ENCODE assay signal across 39 cellular contexts in genomic region chr3:172326993-172327392, GRCh38.
"Had no signal": no experiment of that assay in that cellular context is flagged by ENCODE, and none has a peak within 500 bp of the region (broad histone marks: within the 10 kb centered on the region; RNA-seq: fewer than 3 reads in every experiment).

No MANE protein-coding gene starts in this region.

- FAIRE-seq: bronchial epithelial cell, TTC549 had no signal

- H3K27ac ChIP-seq: VCaP had no signal

- H3K4me3 ChIP-seq: ascending aorta, cardiac muscle cell had no signal

- H3K27me3 Mint-ChIP-seq: activated B cell treated with CpG ODN at 0.5 μM for 24 hours; activated CD4-positive, alpha-beta memory T cell treated with anti-CD3 and anti-CD28 coated beads for 36 hours; activated CD4-positive, alpha-beta T cell treated with anti-CD3 and anti-CD28 coated beads, Interleukin-2, amount 10 ng/mL, durations not matched to agents 24 days and 14 days; activated CD8-positive, alpha-beta T cell treated with anti-CD3 and anti-CD28 coated beads for 36 hours; activated naive CD4-positive, alpha-beta T cell treated with anti-CD3 and anti-CD28 coated beads, Interleukin-2, amount 50 U/mL, for 24 hours; activated naive CD8-positive, alpha-beta T cell; activated naive CD8-positive, alpha-beta T cell treated with anti-CD3 and anti-CD28 coated beads, Interleukin-2, amount 10 ng/mL, durations not matched to agents 7 days and 5 days; activated naive CD8-positive, alpha-beta T cell treated with anti-CD3 and anti-CD28 coated beads, Interleukin-2, amount 50 U/mL, for 24 hours; activated T-helper 17 cell treated with anti-CD3 and anti-CD28 coated beads, Interleukin-2, amount 50 U/mL, for 72 hours; central memory CD8-positive, alpha-beta T cell had no signal

- DNase-seq: activated B cell treated with CpG ODN at 0.5 μM for 24 hours; activated CD4-positive, alpha-beta memory T cell treated with anti-CD3 and anti-CD28 coated beads for 36 hours; activated CD4-positive, alpha-beta T cell treated with anti-CD3 and anti-CD28 coated beads for 4 hours; activated CD4-positive, alpha-beta T cell treated with anti-CD3 and anti-CD28 coated beads, Interleukin-2, amount 10 ng/mL, durations not matched to agents 24 days and 14 days; activated CD4-positive, alpha-beta T cell treated with anti-CD3 and anti-CD28 coated beads, Interleukin-2, amount 50 U/mL, for 1 hour; activated CD4-positive, alpha-beta T cell treated with anti-CD3 and anti-CD28 coated beads, Interleukin-2, amount 50 U/mL, for 4 hours; activated CD4-positive, CD25-positive, alpha-beta regulatory T cell treated with anti-CD3 and anti-CD28 coated beads, Interleukin-2, amount 50 U/mL, for 72 hours; activated CD8-positive, alpha-beta memory T cell treated with anti-CD3 and anti-CD28 coated beads, Interleukin-2, amount 50 U/mL, for 4 hours; activated CD8-positive, alpha-beta T cell treated with anti-CD3 and anti-CD28 coated beads for 36 hours; activated effector memory CD4-positive, alpha-beta T cell treated with anti-CD3 and anti-CD28 coated beads, Interleukin-2, amount 50 U/mL, for 16 hours; activated gamma-delta T cell treated with Interleukin-2 at 50 U/mL for 16 hours; activated naive CD4-positive, alpha-beta T cell; activated naive CD4-positive, alpha-beta T cell treated with anti-CD3 and anti-CD28 coated beads for 36 hours; activated naive CD8-positive, alpha-beta T cell treated with anti-CD3 and anti-CD28 coated beads, Interleukin-2, amount 10 ng/mL, durations not matched to agents 7 days and 5 days; activated naive CD8-positive, alpha-beta T cell treated with anti-CD3 and anti-CD28 coated beads, Interleukin-2, amount 50 U/mL, for 24 hours; activated T-cell treated with anti-CD3 and anti-CD28 coated beads for 4 hours; activated T-cell treated with anti-CD3 and anti-CD28 coated beads, Interleukin-2, amount 50 U/mL, for 1 hour; activated T-cell treated with anti-CD3 and anti-CD28 coated beads, Interleukin-2, amount 50 U/mL, for 4 hours; activated T-cell treated with anti-CD3 and anti-CD28 coated beads, Interleukin-2, amount 50 U/mL, for 72 hours; amygdala; anterior cingulate cortex; caudate nucleus; cerebellar nuclear complex; T-helper 1 cell; T-helper 2 cell; T-helper 9 cell had no signal

- H3K4me3 Mint-ChIP-seq: activated B cell treated with CpG ODN at 0.5 μM for 24 hours; activated CD4-positive, alpha-beta memory T cell treated with anti-CD3 and anti-CD28 coated beads for 36 hours; activated CD4-positive, alpha-beta T cell treated with anti-CD3 and anti-CD28 coated beads, Interleukin-2, amount 10 ng/mL, durations not matched to agents 24 days and 14 days; activated CD8-positive, alpha-beta T cell treated with anti-CD3 and anti-CD28 coated beads for 36 hours; activated naive CD4-positive, alpha-beta T cell treated with anti-CD3 and anti-CD28 coated beads for 36 hours; activated naive CD4-positive, alpha-beta T cell treated with anti-CD3 and anti-CD28 coated beads, Interleukin-2, amount 50 U/mL, for 24 hours; activated naive CD8-positive, alpha-beta T cell; activated naive CD8-positive, alpha-beta T cell treated with anti-CD3 and anti-CD28 coated beads, Interleukin-2, amount 10 ng/mL, durations not matched to agents 7 days and 5 days; activated naive CD8-positive, alpha-beta T cell treated with anti-CD3 and anti-CD28 coated beads, Interleukin-2, amount 50 U/mL, for 24 hours; activated T-cell treated with anti-CD3 and anti-CD28 coated beads, Interleukin-2, amount 50 U/mL, for 4 hours; activated T-cell treated with anti-CD3 and anti-CD28 coated beads, Interleukin-2, amount 50 U/mL, for 72 hours; activated T-helper 1 cell treated with anti-CD3 and anti-CD28 coated beads, Interleukin-12 subunit alpha, Interleukin-12 subunit beta, Interleukin-2, Interleukin-4 antibody, amounts not matched to agents 30 ng/mL and 10 ng/mL and 1 ng/mL, durations not matched to agents 14 hours and 24 hours and 36 hours; activated T-helper 17 cell treated with anti-CD3 and anti-CD28 coated beads, Interleukin-2, amount 50 U/mL, for 72 hours; brain; central memory CD8-positive, alpha-beta T cell; T-helper 1 cell treated with Interleukin-12 subunit alpha and Interleukin-12 subunit beta and Interleukin-4 antibody, amounts not matched to agents 30 μg/mL and 1 μg/mL, for 36 hours; T-helper 2 cell treated with Interferon-gamma antibody and Interleukin-4, amounts not matched to agents 5 μg/mL and 100 μg/mL, for 36 hours had no signal

- ATAC-seq: activated CD8-positive, alpha-beta T cell treated with anti-CD3 and anti-CD28 coated beads for 36 hours; activated naive CD8-positive, alpha-beta T cell treated with anti-CD3 and anti-CD28 coated beads, Interleukin-2, amount 50 U/mL, for 24 hours; activated T-cell treated with anti-CD3 and anti-CD28 coated beads, Interleukin-2, amount 50 U/mL, for 4 hours; activated T-cell treated with anti-CD3 and anti-CD28 coated beads, Interleukin-2, amount 50 U/mL, for 72 hours; activated T-helper 17 cell treated with anti-CD3 and anti-CD28 coated beads, Interleukin-2, amount 50 U/mL, for 72 hours had no signal

- H3K9me3 Mint-ChIP-seq: activated B cell treated with CpG ODN at 0.5 μM for 24 hours; activated CD4-positive, alpha-beta memory T cell treated with anti-CD3 and anti-CD28 coated beads for 36 hours; activated CD4-positive, alpha-beta T cell treated with anti-CD3 and anti-CD28 coated beads, Interleukin-2, amount 10 ng/mL, durations not matched to agents 24 days and 14 days; activated CD8-positive, alpha-beta T cell treated with anti-CD3 and anti-CD28 coated beads for 36 hours; activated naive CD4-positive, alpha-beta T cell treated with anti-CD3 and anti-CD28 coated beads for 36 hours; activated naive CD4-positive, alpha-beta T cell treated with anti-CD3 and anti-CD28 coated beads, Interleukin-2, amount 50 U/mL, for 24 hours; activated naive CD8-positive, alpha-beta T cell treated with anti-CD3 and anti-CD28 coated beads, Interleukin-2, amount 10 ng/mL, durations not matched to agents 7 days and 5 days; activated naive CD8-positive, alpha-beta T cell treated with anti-CD3 and anti-CD28 coated beads, Interleukin-2, amount 50 U/mL, for 24 hours; activated T-cell treated with anti-CD3 and anti-CD28 coated beads, Interleukin-2, amount 50 U/mL, for 4 hours; activated T-cell treated with anti-CD3 and anti-CD28 coated beads, Interleukin-2, amount 50 U/mL, for 72 hours; activated T-helper 1 cell treated with anti-CD3 and anti-CD28 coated beads, Interleukin-12 subunit alpha, Interleukin-12 subunit beta, Interleukin-2, Interleukin-4 antibody, amounts not matched to agents 30 ng/mL and 10 ng/mL and 1 ng/mL, durations not matched to agents 14 hours and 24 hours and 36 hours; activated T-helper 17 cell treated with anti-CD3 and anti-CD28 coated beads, Interleukin-2, amount 50 U/mL, for 72 hours; brain; central memory CD8-positive, alpha-beta T cell; T-helper 1 cell treated with Interleukin-12 subunit alpha and Interleukin-12 subunit beta and Interleukin-4 antibody, amounts not matched to agents 30 μg/mL and 1 μg/mL, for 36 hours; T-helper 2 cell treated with Interferon-gamma antibody and Interleukin-4, amounts not matched to agents 5 μg/mL and 100 μg/mL, for 36 hours had no signal

- H3K27ac Mint-ChIP-seq: activated B cell treated with CpG ODN at 0.5 μM for 24 hours; activated CD4-positive, alpha-beta memory T cell treated with anti-CD3 and anti-CD28 coated beads for 36 hours; activated CD4-positive, alpha-beta T cell treated with anti-CD3 and anti-CD28 coated beads, Interleukin-2, amount 10 ng/mL, durations not matched to agents 24 days and 14 days; activated CD8-positive, alpha-beta T cell treated with anti-CD3 and anti-CD28 coated beads for 36 hours; activated naive CD4-positive, alpha-beta T cell treated with anti-CD3 and anti-CD28 coated beads for 36 hours; activated naive CD4-positive, alpha-beta T cell treated with anti-CD3 and anti-CD28 coated beads, Interleukin-2, amount 50 U/mL, for 24 hours; activated naive CD8-positive, alpha-beta T cell; activated naive CD8-positive, alpha-beta T cell treated with anti-CD3 and anti-CD28 coated beads, Interleukin-2, amount 10 ng/mL, durations not matched to agents 7 days and 5 days; activated naive CD8-positive, alpha-beta T cell treated with anti-CD3 and anti-CD28 coated beads, Interleukin-2, amount 50 U/mL, for 24 hours; activated T-helper 1 cell treated with anti-CD3 and anti-CD28 coated beads, Interleukin-12 subunit alpha, Interleukin-12 subunit beta, Interleukin-2, Interleukin-4 antibody, amounts not matched to agents 30 ng/mL and 10 ng/mL and 1 ng/mL, durations not matched to agents 14 hours and 24 hours and 36 hours; brain; T-helper 1 cell treated with Interleukin-12 subunit alpha and Interleukin-12 subunit beta and Interleukin-4 antibody, amounts not matched to agents 30 μg/mL and 1 μg/mL, for 36 hours; T-helper 2 cell treated with Interferon-gamma antibody and Interleukin-4, amounts not matched to agents 5 μg/mL and 100 μg/mL, for 36 hours had no signal

- H3K9me3 ChIP-seq: ascending aorta had no signal

- H3K27me3 ChIP-seq: ascending aorta, cardiac muscle cell had no signal

- H3K4me1 Mint-ChIP-seq: activated B cell treated with CpG ODN at 0.5 μM for 24 hours; activated naive CD4-positive, alpha-beta T cell treated with anti-CD3 and anti-CD28 coated beads, Interleukin-2, amount 50 U/mL, for 24 hours; brain; central memory CD8-positive, alpha-beta T cell had no signal
